Comparison of ENCODE assay signal across 8 cellular contexts in the genomic region with DNA sequence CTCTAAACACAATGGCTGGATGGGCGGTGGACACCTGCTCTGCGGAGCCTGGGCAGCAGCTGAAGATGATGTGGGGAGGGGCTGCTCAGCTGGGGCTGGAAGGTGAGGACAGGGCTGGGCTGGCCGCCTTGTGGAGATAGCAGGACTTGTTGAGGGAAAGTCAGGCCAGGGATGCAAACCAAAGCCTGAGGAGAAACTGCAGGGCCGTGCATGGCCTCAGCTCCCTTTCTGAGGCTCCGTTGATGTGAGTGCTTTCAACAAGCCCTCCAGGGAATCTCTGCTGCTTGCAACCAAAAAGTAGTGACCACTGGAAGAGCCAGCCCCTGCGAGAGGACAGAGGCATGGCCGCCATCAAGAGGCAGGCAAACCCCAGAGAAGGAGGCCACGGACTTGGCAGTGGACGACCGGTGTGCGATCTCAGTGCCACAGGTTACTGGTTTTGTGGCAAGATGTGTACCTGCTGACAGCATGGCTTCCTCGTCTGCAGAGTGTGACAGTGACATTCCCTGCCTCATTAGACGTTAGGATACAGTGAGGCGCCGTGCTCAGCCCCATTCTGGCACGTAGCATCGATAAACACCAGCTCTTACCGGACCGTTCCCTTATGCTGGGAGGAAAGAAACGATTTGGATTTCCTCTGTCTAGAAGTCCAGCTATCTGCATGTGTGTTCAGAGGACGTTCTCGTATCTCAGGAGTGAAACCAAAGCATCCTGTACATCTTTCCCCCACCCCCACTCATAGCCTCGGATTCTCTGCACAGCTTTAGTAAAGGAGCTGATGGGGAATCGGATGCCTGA. TPM values are rescaled to one million over a fixed set of nuclear protein-coding genes. Genes with fewer than 3 reads are reported as not detected.
A peak's percentile ranks its signal among the peaks of the same experiment; 100 is the strongest.
DNase-seq lines count a peak whose midpoint lies in the region; ATAC-seq and TF ChIP-seq lines count a peak whose summit lies in the region.

No MANE protein-coding gene starts in this region.

- intact Hi-C loops in MCF 10A (cut with micrococcal nuclease): no loop called here

- no peak overlapping the region for H3K27ac Mint-ChIP-seq in MCF 10A (ENCODE audit: low read depth, unreplicated experiment)

- TF ChIP-seq CTCF in AG04449 (IDR thresholded peaks at IDR 0.05; ENCODE audit: insufficient read depth, low read length, missing control alignments) (no peak), MCF 10A (IDR thresholded peaks at IDR 0.05; ENCODE audit: unreplicated experiment) (no peak)

- ATAC-seq in GM18861 (IDR thresholded peaks at IDR 0.05; ENCODE audit: unreplicated experiment): no peak

- H3K9me3 ChIP-seq in mucosa of stomach (ENCODE audit: control insufficient read depth, low read length): no peaks in the 10 kb centered on the region

- H3K27me3 ChIP-seq in mucosa of stomach (ENCODE audit: control insufficient read depth, insufficient read depth, low read length): no peaks in the 10 kb centered on the region

- no TSS peak for BruUV-seq in MCF 10A (replicated peaks; lab: Mats Ljungman, UMichigan)

- CTCF ChIA-PET in AG04449 (lab: Yijun Ruan, JAX) (interaction anchor here (0.8 to 4.8 kb wide), 31 partner anchors 8 to 795 kb away, joined by 3 to 156 read pairs (median 6); partner anchors contain the start of gene PDCD2), MCF 10A (lab: Yijun Ruan, JAX) (interaction anchor here (0.6 to 4.6 kb wide), 24 partner anchors 10 to 749 kb away, joined by 3 to 61 read pairs (median 5); no protein-coding TSS in a partner anchor)

- H3K27me3 Mint-ChIP-seq in MCF 10A (ENCODE audit: insufficient read depth, unreplicated experiment): peaks cover 8% of the 10 kb centered on the region

- H3K9ac ChIP-seq in mucosa of stomach (ENCODE audit: low read length): peak overlapping the region; percentile 69

- H3K4me3 ChIP-seq in AG04449 (ENCODE audit: low read depth, low read length) (peak overlapping the region; percentile 70), mucosa of stomach (ENCODE audit: low read length) (peak overlapping the region; percentile 72)
- peak overlapping the region; percentile 32; the same call in 1 of the 2 replicates for H3K4me3 ChIP-seq in Jurkat, Clone E6-1 (ENCODE audit: low read length)

- peak overlapping the region; percentile 70 for H3K4me3 Mint-ChIP-seq in MCF 10A (ENCODE audit: unreplicated experiment)

- H3K9me3 Mint-ChIP-seq in MCF 10A (ENCODE audit: unreplicated experiment): no peaks in the 10 kb centered on the region

- peaks cover 13% of the 10 kb centered on the region for H3K36me3 Mint-ChIP-seq in MCF 10A (ENCODE audit: insufficient read depth, unreplicated experiment)

- POLR2A ChIA-PET in AG04449 (lab: Yijun Ruan, JAX) (interaction anchor here (1.1 kb wide), 1 partner anchor 743 kb away, joined by 3 read pairs; no protein-coding TSS in a partner anchor), MCF 10A (lab: Yijun Ruan, JAX) (interaction anchor here (0.6 to 1.5 kb wide), 8 partner anchors 18 to 830 kb away, joined by 3 to 7 read pairs (median 4); partner anchors contain the start of genes DYNLT2, ERMARD and FAM120B)

- peaks cover 5% of the 10 kb centered on the region for H3K4me1 Mint-ChIP-seq in MCF 10A (ENCODE audit: insufficient read depth, unreplicated experiment)

- DNase-seq in AG04449 (ENCODE audit: low read depth, low spot score) (no peak), MCF 10A (ENCODE audit: unreplicated experiment) (no peak), amygdala (lab: John Stamatoyannopoulos, UW) (no peak), MV-4-11 (lab: John Stamatoyannopoulos, UW) (no peak), GM19238 (ENCODE audit: insufficient read length, low spot score) (no peak)
- no peak for DNase-seq in Jurkat, Clone E6-1 (ENCODE audit: low read depth, low spot score)

- H3K4me1 ChIP-seq in mucosa of stomach (ENCODE audit: control insufficient read depth, insufficient read depth, low read length): peaks cover 15% of the 10 kb centered on the region

- no peaks in the 10 kb centered on the region for H3K36me3 ChIP-seq in mucosa of stomach (ENCODE audit: control insufficient read depth, insufficient read depth, low read length)

RNA-seq across cellular contexts. Expression of gene ERMARD, which starts 37.9 kb away (rescaled TPM):
- 18.6 TPM for polyA plus RNA-seq in Jurkat, Clone E6-1 (2012; ENCODE audit: insufficient read depth, insufficient read length)
- total RNA-seq in MCF 10A (2022): 42.8 and 51.7 TPM in 2 replicates

RNA-seq across cellular contexts. Expression of gene DYNLT2, which starts 38.0 kb away (rescaled TPM):
- polyA plus RNA-seq in Jurkat, Clone E6-1 (2012; ENCODE audit: insufficient read depth, insufficient read length): 5.6 TPM
- total RNA-seq in MCF 10A (2022): 0.79 and 1.3 TPM in 2 replicates
